ENCODE assay signal across 17 cellular contexts in genomic region chr10:15814565-15814964, GRCh38. TPM values are rescaled to one million over a fixed set of nuclear protein-coding genes. Genes with fewer than 3 reads are reported as not detected.
DNase-seq lines count a peak whose midpoint lies in the region; ATAC-seq, FAIRE-seq and TF ChIP-seq lines count a peak whose summit lies in the region.
"Had no signal": no experiment of that assay in that cellular context is flagged by ENCODE, and none has a peak within 500 bp of the region (broad histone marks: within the 10 kb centered on the region; RNA-seq: fewer than 3 reads in every experiment).

No MANE protein-coding gene starts in this region.

- no peaks in the 10 kb centered on the region for H3K9me3 Mint-ChIP-seq in T-helper 2 cell treated with Interferon-gamma antibody and Interleukin-4, amounts not matched to agents 5 μg/mL and 100 μg/mL, for 36 hours

- no peak overlapping the region for H3K4me3 ChIP-seq in GM12865 (ENCODE audit: low read depth, low read length)
- H3K4me3 ChIP-seq: SJCRH30 had no signal

- peak; percentile 61 for ATAC-seq in HG03280 (IDR thresholded peaks at IDR 0.05; ENCODE audit: unreplicated experiment)
- ATAC-seq in left colon, result peak; percentile 47
- ATAC-seq: PC-3 had no signal

- H3K36me3 Mint-ChIP-seq in T-helper 2 cell treated with Interferon-gamma antibody and Interleukin-4, amounts not matched to agents 5 μg/mL and 100 μg/mL, for 36 hours (ENCODE audit: low read depth), result peaks cover 32% of the 10 kb centered on the region

- FAIRE-seq in GM18507 (lab: Jason Lieb, UNC), result peak; percentile 53
- FAIRE-seq: HTR-8/SVneo had no signal

- intact Hi-C loops in left colon (cut with DNase I, micrococcal nuclease), result no loop called here

- DNase-seq in GM12865 (ENCODE audit: low read depth) (peak; percentile 72), GM18507 (ENCODE audit: extremely low spot score, insufficient read length, low read depth) (no peak), left colon (no peak), germinal center (ENCODE audit: low spot score) (no peak), NCI-H69 (lab: John Stamatoyannopoulos, UW) (no peak), NCI-H446 (lab: John Stamatoyannopoulos, UW) (no peak)
- no peak for DNase-seq in T-helper 2 cell treated with Interferon-gamma antibody and Interleukin-4, amounts not matched to agents 5 μg/mL and 100 μg/mL, for 36 hours (ENCODE audit: low spot score)
- DNase-seq: COR-L47, GF-D8, GOT3, NCI-H187, NCI-H446 treated with DMSO at 0.1 percent for 48 hours, PC-3, SJCRH30 had no signal

- no peak overlapping the region for H3K27ac Mint-ChIP-seq in T-helper 2 cell treated with Interferon-gamma antibody and Interleukin-4, amounts not matched to agents 5 μg/mL and 100 μg/mL, for 36 hours
- H3K27ac Mint-ChIP-seq: IgD-negative memory B cell had no signal

- no peak for TF ChIP-seq CTCF in GM12865 (IDR thresholded peaks at IDR 0.05; ENCODE audit: insufficient read depth, low read depth, low read length, missing control alignments)

- no peak overlapping the region for H3K4me3 Mint-ChIP-seq in T-helper 2 cell treated with Interferon-gamma antibody and Interleukin-4, amounts not matched to agents 5 μg/mL and 100 μg/mL, for 36 hours
- H3K4me3 Mint-ChIP-seq: IgD-negative memory B cell had no signal

- peaks cover 8% of the 10 kb centered on the region for H3K4me1 Mint-ChIP-seq in T-helper 2 cell treated with Interferon-gamma antibody and Interleukin-4, amounts not matched to agents 5 μg/mL and 100 μg/mL, for 36 hours (ENCODE audit: low read depth)

- H3K27me3 Mint-ChIP-seq in T-helper 2 cell treated with Interferon-gamma antibody and Interleukin-4, amounts not matched to agents 5 μg/mL and 100 μg/mL, for 36 hours (ENCODE audit: low read depth), result no peaks in the 10 kb centered on the region
- H3K27me3 Mint-ChIP-seq: IgD-negative memory B cell had no signal

RNA-seq across cellular contexts. Expression of gene MINDY3, which starts 45.7 kb away (rescaled TPM):
- 10 to 100 TPM; 26.4 to 29.7 TPM for total RNA-seq in left colon
